In genomic region chr6:133923938-133924593, GRCh38 we compare ENCODE assay signal across 8 cellular contexts. TPM values are rescaled to one million over a fixed set of nuclear protein-coding genes. Genes with fewer than 3 reads are reported as not detected.
DNase-seq lines count a peak whose midpoint lies in the region; ATAC-seq lines count a peak whose summit lies in the region.

No MANE protein-coding gene starts in this region.

- POLR2A ChIA-PET in CD4-positive, alpha-beta memory T cell (lab: Charles Lee; ENCODE audit: partially characterized antibody), result interaction anchor here (0.6 to 1.8 kb wide), 6 partner anchors 28 to 174 kb away, joined by 3 to 8 read pairs (median 3); partner anchors contain the start of gene TBPL1
- POLR2A ChIA-PET in activated CD4-positive, alpha-beta T cell treated with anti-CD3 and anti-CD28 coated beads, Interleukin-2, amount 10 ng/mL, durations not matched to agents 7 days and 5 days (lab: Charles Lee), result interaction anchor here (1.4 kb wide), 1 partner anchor 173 kb away, joined by 5 read pairs; no protein-coding TSS in a partner anchor

- H3K23ac ChIP-seq in mesenchymal stem cell (ENCODE audit: low read length in 2 of 2), result no peak overlapping the region

- WGBS in mesenchymal stem cell, result 28% methylated on average over 5 of the region's 6 CpGs

- H3K9me3 Mint-ChIP-seq in CD4-positive, alpha-beta memory T cell, result no peaks in the 10 kb centered on the region
- H3K9me3 Mint-ChIP-seq in activated CD4-positive, alpha-beta T cell treated with anti-CD3 and anti-CD28 coated beads, Interleukin-2, amount 10 ng/mL, durations not matched to agents 7 days and 5 days, result no peaks in the 10 kb centered on the region
- no peaks in the 10 kb centered on the region for H3K9me3 Mint-ChIP-seq in effector memory CD8-positive, alpha-beta T cell

- no peak overlapping the region for H3K18ac ChIP-seq in mesenchymal stem cell (ENCODE audit: low read depth in 1 of 2, low read length in 2 of 2)

- H2BK120ac ChIP-seq in mesenchymal stem cell (ENCODE audit: low read depth, low read length), result no peak overlapping the region

- no peak overlapping the region for H3K4ac ChIP-seq in mesenchymal stem cell (ENCODE audit: low read depth in 1 of 2, low read length in 2 of 2)

- H3K79me1 ChIP-seq in mesenchymal stem cell (replicated peaks; ENCODE audit: low read length, poor library complexity, severe bottlenecking), result no peaks in the 10 kb centered on the region

- no peak overlapping the region for H3K4me2 ChIP-seq in mesenchymal stem cell (ENCODE audit: low read length, poor library complexity, severe bottlenecking)

- no peak overlapping the region for H2BK5ac ChIP-seq in mesenchymal stem cell (ENCODE audit: low read depth, low read length, poor library complexity, severe bottlenecking)

- H3K9ac ChIP-seq in mesenchymal stem cell (ENCODE audit: low read length), result no peak overlapping the region

- H3K4me1 Mint-ChIP-seq in CD4-positive, alpha-beta memory T cell, result no peaks in the 10 kb centered on the region
- no peaks in the 10 kb centered on the region for H3K4me1 Mint-ChIP-seq in activated CD4-positive, alpha-beta T cell treated with anti-CD3 and anti-CD28 coated beads, Interleukin-2, amount 10 ng/mL, durations not matched to agents 7 days and 5 days
- peaks cover 0 to 1% of the 10 kb centered on the region in 2 donors for H3K4me1 Mint-ChIP-seq in effector memory CD8-positive, alpha-beta T cell (ENCODE audit: low read depth in 2 of 2)

- no peak overlapping the region for H3K4me3 ChIP-seq in CD4-positive, alpha-beta memory T cell (ENCODE audit: low read length in 2 of 2)
- H3K4me3 ChIP-seq in mesenchymal stem cell (ENCODE audit: insufficient read depth in 1 of 2, low read depth in 1 of 2, low read length in 2 of 2), result no peak overlapping the region

- no peaks in the 10 kb centered on the region for H3K27me3 ChIP-seq in CD4-positive, alpha-beta memory T cell (ENCODE audit: insufficient read depth, low read length)
- H3K27me3 ChIP-seq in mesenchymal stem cell (ENCODE audit: control insufficient read depth in 1 of 2, insufficient read depth in 1 of 2, low read length in 2 of 2), result no peaks in the 10 kb centered on the region

- no peak overlapping the region for H3K27ac ChIP-seq in CD4-positive, alpha-beta memory T cell (ENCODE audit: low read depth, low read length)
- no peak overlapping the region for H3K27ac ChIP-seq in mesenchymal stem cell (ENCODE audit: low read length, poor library complexity, severe bottlenecking)

- no peak overlapping the region for H2BK15ac ChIP-seq in mesenchymal stem cell (ENCODE audit: low read depth, poor library complexity, severe bottlenecking)

- DNase-seq in CD4-positive, alpha-beta memory T cell, result peak; percentile 56 to 62 (median 57)
- DNase-seq in GM19240 (ENCODE audit: insufficient read length, low spot score) (peak; percentile 4), NCI-H526 treated with DMSO at 0.1 percent for 48 hours (lab: John Stamatoyannopoulos, UW) (peak; percentile 77), mesenchymal stem cell (peak; percentile 82)
- DNase-seq in activated CD4-positive, alpha-beta T cell treated with anti-CD3 and anti-CD28 coated beads, Interleukin-2, amount 10 ng/mL, durations not matched to agents 7 days and 5 days, result peak; percentile 70
- peak; percentile 46 to 62 (median 52) for DNase-seq in effector memory CD8-positive, alpha-beta T cell
- peak; percentile 20 to 30 for DNase-seq in stimulated activated CD8-positive, alpha-beta memory T cell treated with anti-CD3 and anti-CD28 coated beads, Interleukin-7, amount 100 ng/mL, for 4 hours (ENCODE audit: low read depth in 2 of 2)

- no peak overlapping the region for H3K27ac Mint-ChIP-seq in CD4-positive, alpha-beta memory T cell
- no peak overlapping the region for H3K27ac Mint-ChIP-seq in activated CD4-positive, alpha-beta T cell treated with anti-CD3 and anti-CD28 coated beads, Interleukin-2, amount 10 ng/mL, durations not matched to agents 7 days and 5 days
- no peak overlapping the region for H3K27ac Mint-ChIP-seq in effector memory CD8-positive, alpha-beta T cell

- H4K91ac ChIP-seq in mesenchymal stem cell (ENCODE audit: low read length), result no peak overlapping the region

- H2AFZ ChIP-seq in mesenchymal stem cell (ENCODE audit: low read depth, low read length), result no peak overlapping the region

- H2AK5ac ChIP-seq in mesenchymal stem cell (ENCODE audit: low read length, severe bottlenecking), result no peak overlapping the region

- no peak overlapping the region for H4K8ac ChIP-seq in mesenchymal stem cell (ENCODE audit: low read length)

- peaks cover 15 to 21% of the 10 kb centered on the region in 2 donors for H3K27me3 Mint-ChIP-seq in CD4-positive, alpha-beta memory T cell
- peaks cover 44% of the 10 kb centered on the region for H3K27me3 Mint-ChIP-seq in activated CD4-positive, alpha-beta T cell treated with anti-CD3 and anti-CD28 coated beads, Interleukin-2, amount 10 ng/mL, durations not matched to agents 7 days and 5 days
- H3K27me3 Mint-ChIP-seq in effector memory CD8-positive, alpha-beta T cell, result peaks cover 44 to 66% of the 10 kb centered on the region in 2 donors

- H3K14ac ChIP-seq in mesenchymal stem cell (ENCODE audit: low read length in 2 of 2), result no peak overlapping the region

- no peaks in the 10 kb centered on the region for H3K36me3 ChIP-seq in CD4-positive, alpha-beta memory T cell (ENCODE audit: insufficient read depth, low read length)
- no peaks in the 10 kb centered on the region for H3K36me3 ChIP-seq in mesenchymal stem cell (ENCODE audit: control insufficient read depth in 1 of 2, insufficient read depth in 2 of 2, low read depth in 1 of 2, low read length in 2 of 2)

- no peak overlapping the region for H2BK12ac ChIP-seq in mesenchymal stem cell (ENCODE audit: low read length in 2 of 2)

- H3K4me1 ChIP-seq in CD4-positive, alpha-beta memory T cell (ENCODE audit: insufficient read depth, low read length), result no peaks in the 10 kb centered on the region
- no peaks in the 10 kb centered on the region for H3K4me1 ChIP-seq in mesenchymal stem cell (ENCODE audit: control insufficient read depth, insufficient read depth, low read depth, low read length)

- CTCF ChIA-PET in CD4-positive, alpha-beta memory T cell (lab: Charles Lee; ENCODE audit: partially characterized antibody), result interaction anchor here (0.5 to 10.1 kb wide), 44 partner anchors 8 to 1411 kb away, joined by 3 to 281 read pairs (median 6); partner anchors contain the start of genes STX7 and TBPL1
- CTCF ChIA-PET in activated CD4-positive, alpha-beta T cell treated with anti-CD3 and anti-CD28 coated beads, Interleukin-2, amount 10 ng/mL, durations not matched to agents 7 days and 5 days (lab: Charles Lee), result interaction anchor here (0.7 to 4.2 kb wide), 19 partner anchors 9 to 178 kb away, joined by 3 to 39 read pairs (median 3); partner anchors contain the start of gene TBPL1

- no peaks in the 10 kb centered on the region for H3K9me3 ChIP-seq in CD4-positive, alpha-beta memory T cell (ENCODE audit: control insufficient read depth in 1 of 2, low read length in 2 of 2)
- no peaks in the 10 kb centered on the region for H3K9me3 ChIP-seq in mesenchymal stem cell (ENCODE audit: control insufficient read depth, low read length)

- no peaks in the 10 kb centered on the region for H3K36me3 Mint-ChIP-seq in CD4-positive, alpha-beta memory T cell
- no peaks in the 10 kb centered on the region for H3K36me3 Mint-ChIP-seq in activated CD4-positive, alpha-beta T cell treated with anti-CD3 and anti-CD28 coated beads, Interleukin-2, amount 10 ng/mL, durations not matched to agents 7 days and 5 days (ENCODE audit: low read depth)
- H3K36me3 Mint-ChIP-seq in effector memory CD8-positive, alpha-beta T cell (ENCODE audit: insufficient read depth), result no peaks in the 10 kb centered on the region

- no peak overlapping the region for H3K4me3 Mint-ChIP-seq in CD4-positive, alpha-beta memory T cell
- H3K4me3 Mint-ChIP-seq in activated CD4-positive, alpha-beta T cell treated with anti-CD3 and anti-CD28 coated beads, Interleukin-2, amount 10 ng/mL, durations not matched to agents 7 days and 5 days, result no peak overlapping the region
- H3K4me3 Mint-ChIP-seq in effector memory CD8-positive, alpha-beta T cell, result no peak overlapping the region

- intact Hi-C loops in CD4-positive, alpha-beta memory T cell (cut with micrococcal nuclease), result loop anchor here (1.0 kb wide), 4 partner anchors 28 to 173 kb away; no protein-coding TSS in a partner anchor

- ATAC-seq in HG03520 (IDR thresholded peaks at IDR 0.05; ENCODE audit: unreplicated experiment), result peak; percentile 71
- peak; percentile 90 for ATAC-seq in effector memory CD8-positive, alpha-beta T cell (replicated peaks)

RNA-seq across cellular contexts. Expression of gene TBPL1, which starts 29.0 kb away (rescaled TPM):
- total RNA-seq in CD4-positive, alpha-beta memory T cell, result 10 to 100 TPM; 34.8 to 39.2 TPM
- 10 to 100 TPM; 55.1 to 77.2 TPM for polyA plus RNA-seq in CD4-positive, alpha-beta memory T cell
- 10 to 100 TPM; 26.0 to 34.9 TPM for total RNA-seq in activated CD4-positive, alpha-beta T cell treated with anti-CD3 and anti-CD28 coated beads, Interleukin-2, amount 10 ng/mL, durations not matched to agents 7 days and 5 days
- polyA plus RNA-seq in mesenchymal stem cell (2013, experiment 1 of 2), result 38.8 TPM
- polyA plus RNA-seq in mesenchymal stem cell (2013, experiment 2 of 2), result 40.4 TPM

RNA-seq across cellular contexts. Expression of gene TCF21, which starts 35.2 kb away (rescaled TPM):
- not detected for total RNA-seq in CD4-positive, alpha-beta memory T cell
- not detected for polyA plus RNA-seq in CD4-positive, alpha-beta memory T cell
- not detected for total RNA-seq in activated CD4-positive, alpha-beta T cell treated with anti-CD3 and anti-CD28 coated beads, Interleukin-2, amount 10 ng/mL, durations not matched to agents 7 days and 5 days
- 47.6 TPM for polyA plus RNA-seq in mesenchymal stem cell (2013, experiment 1 of 2)
- 47.6 TPM for polyA plus RNA-seq in mesenchymal stem cell (2013, experiment 2 of 2)

Comparison
In these comparisons a context has a peak if more than half of its experiments do, and no peak if none do; other contexts are left out.
1. DNase-seq: peak in every context shown above with its lines; median percentile 82 in mesenchymal stem cell; 77 in NCI-H526 treated with DMSO at 0.1 percent for 48 hours; 70 in activated CD4-positive, alpha-beta T cell treated with anti-CD3 and anti-CD28 coated beads, Interleukin-2, amount 10 ng/mL, durations not matched to agents 7 days and 5 days; 57 in CD4-positive, alpha-beta memory T cell; 52 in effector memory CD8-positive, alpha-beta T cell; 25 in stimulated activated CD8-positive, alpha-beta memory T cell treated with anti-CD3 and anti-CD28 coated beads, Interleukin-7, amount 100 ng/mL, for 4 hours; 4 in GM19240.